In genomic region chr12:54021006-54021405, GRCh38 we compare ENCODE assay signal across 20 cellular contexts. TPM values are rescaled to one million over a fixed set of nuclear protein-coding genes. Genes with fewer than 3 reads are reported as not detected.
DNase-seq lines count a peak whose midpoint lies in the region; ATAC-seq and TF ChIP-seq lines count a peak whose summit lies in the region.
"Had no signal": no experiment of that assay in that cellular context is flagged by ENCODE, and none has a peak within 500 bp of the region (broad histone marks: within the 10 kb centered on the region; RNA-seq: fewer than 3 reads in every experiment).

No MANE protein-coding gene starts in this region.

- in situ Hi-C loops in transverse colon (cut with MboI; ENCODE audit: low pct_ligation_motif_present in 1 of 4, low pct_unique_long_range_greater_than_20kb in 1 of 4, low sequenced_read_pairs in 3 of 4): loop anchor here in 1 of 4 donors (10.0 kb wide), 1 partner anchor 174 kb away; no protein-coding TSS in a partner anchor

- H3K27ac ChIP-seq in SK-N-MC: peak overlapping the region; percentile 96
- peak overlapping the region; percentile 34 for H3K27ac ChIP-seq in hepatocyte
- no peak overlapping the region for H3K27ac ChIP-seq in transverse colon
- H3K27ac ChIP-seq: left lung, upper lobe of left lung had no signal

- H3K4me3 ChIP-seq in BE2C (ENCODE audit: low read depth, low read length) (peak overlapping the region; percentile 80), SK-N-MC (peak overlapping the region; percentile 95), hepatocyte (no peak overlapping the region), skeletal muscle satellite cell (ENCODE audit: low read length) (peak overlapping the region; percentile 86), transverse colon (no peak overlapping the region)
- H3K4me3 ChIP-seq: left lung, upper lobe of left lung had no signal

- no peaks in the 10 kb centered on the region for H3K9me3 ChIP-seq in BE2C
- H3K9me3 ChIP-seq in SK-N-MC (ENCODE audit: low read depth, low read length): no peaks in the 10 kb centered on the region
- no peaks in the 10 kb centered on the region for H3K9me3 ChIP-seq in hepatocyte (ENCODE audit: low read depth)
- H3K9me3 ChIP-seq in skeletal muscle satellite cell (replicated peaks; ENCODE audit: low read length): no peaks in the 10 kb centered on the region
- no peaks in the 10 kb centered on the region for H3K9me3 ChIP-seq in transverse colon
- H3K9me3 ChIP-seq: left lung, upper lobe of left lung had no signal

- H3K4me1 ChIP-seq in BE2C: peaks cover 35% of the 10 kb centered on the region
- peaks cover 18% of the 10 kb centered on the region for H3K4me1 ChIP-seq in hepatocyte (ENCODE audit: insufficient read depth)
- H3K4me1 ChIP-seq in skeletal muscle satellite cell (ENCODE audit: control insufficient read depth, insufficient read depth, low read length): peaks cover 65% of the 10 kb centered on the region
- peaks cover 12 to 32% (median 16%) of the 10 kb centered on the region in 4 donors for H3K4me1 ChIP-seq in transverse colon

- intact Hi-C loops in transverse colon (cut with DNase I; ENCODE audit: low total_unique reads): no loop called here

- no peak for TF ChIP-seq EP300 in transverse colon (IDR thresholded peaks at IDR 0.05; ENCODE audit: low read depth)

- 31% methylated on average over 17 of the region's 17 CpGs for WGBS in hepatocyte (ENCODE audit: low lambda C conversion rate, missing lambda C conversion rate)
- WGBS in transverse colon (ENCODE audit: low coverage in 1 of 2), 2 donors: 76 to 81% methylated on average over 6 to 17 of the region's 17 CpGs

- H3K36me3 ChIP-seq in BE2C (no peaks in the 10 kb centered on the region), SK-N-MC (ENCODE audit: insufficient read depth, low read length) (no peaks in the 10 kb centered on the region), hepatocyte (replicated peaks; ENCODE audit: insufficient read depth, low read depth) (no peaks in the 10 kb centered on the region), skeletal muscle satellite cell (ENCODE audit: insufficient read depth, low read length) (no peaks in the 10 kb centered on the region), transverse colon (no peaks in the 10 kb centered on the region)
- H3K36me3 ChIP-seq: left lung, upper lobe of left lung had no signal

- H3K4me2 ChIP-seq in hepatocyte: peak overlapping the region; percentile 90
- peak overlapping the region; percentile 94 for H3K4me2 ChIP-seq in skeletal muscle satellite cell (ENCODE audit: low read length)

- H3K27me3 ChIP-seq in BE2C (no peaks in the 10 kb centered on the region), hepatocyte (peaks cover 82% of the 10 kb centered on the region), skeletal muscle satellite cell (ENCODE audit: control insufficient read depth, insufficient read depth, low read length) (no peaks in the 10 kb centered on the region), transverse colon (peaks cover 100% of the 10 kb centered on the region)

- TF ChIP-seq CTCF in BE2C (IDR thresholded peaks at IDR 0.05; ENCODE audit: low read depth, low read length): no peak
- no peak for TF ChIP-seq CTCF in hepatocyte (IDR thresholded peaks at IDR 0.05; ENCODE audit: poor library complexity)
- no peak for TF ChIP-seq CTCF in transverse colon (IDR thresholded peaks at IDR 0.05)

- H3K9ac ChIP-seq in SK-N-MC (ENCODE audit: insufficient read length) (peak overlapping the region; percentile 99), skeletal muscle satellite cell (ENCODE audit: low read depth, low read length) (peak overlapping the region; percentile 96)

- DNase-seq in BE2C: no peak
- no peak for DNase-seq in SK-N-MC (ENCODE audit: low read depth, low spot score)
- DNase-seq in hepatocyte (ENCODE audit: low spot score): no peak
- DNase-seq in transverse colon: no peak
- no peak for DNase-seq in amniotic stem cell (lab: John Stamatoyannopoulos, UW)
- DNase-seq: CD8-positive, alpha-beta memory T cell; DMS79 treated with DMSO at 0.1 percent for 48 hours; foreskin fibroblast; NCI-H187 treated with DMSO at 0.1 percent for 48 hours; OCI-M1; stimulated activated CD4-positive, alpha-beta T cell treated with anti-CD3 and anti-CD28 coated beads, Interleukin-12 subunit alpha, Interleukin-12 subunit beta, amount 100 ng/mL, for 4 hours had no signal

- H4K20me1 ChIP-seq in hepatocyte (ENCODE audit: insufficient read depth, poor library complexity, severe bottlenecking): no peaks in the 10 kb centered on the region

- no peaks in the 10 kb centered on the region for H3K9me2 ChIP-seq in hepatocyte (replicated peaks; ENCODE audit: insufficient read depth)

- peaks cover 60% of the 10 kb centered on the region for H3K79me2 ChIP-seq in hepatocyte

- H2AFZ ChIP-seq in hepatocyte: no peak overlapping the region

- TF ChIP-seq POLR2A in transverse colon (IDR thresholded peaks at IDR 0.05): no peak

- no peak for ATAC-seq in HG03432 (IDR thresholded peaks at IDR 0.05; ENCODE audit: unreplicated experiment)
- ATAC-seq in GM21381 (IDR thresholded peaks at IDR 0.05; ENCODE audit: unreplicated experiment): no peak
- ATAC-seq: activated CD4-positive, CD25-positive, alpha-beta regulatory T cell treated with anti-CD3 and anti-CD28 coated beads, Interleukin-2, amount 50 U/mL, for 24 hours; HepG2; left lung; stimulated activated effector memory CD8-positive, alpha-beta T cell treated with anti-CD3 and anti-CD28 coated beads, Interleukin-12 subunit alpha, Interleukin-12 subunit beta, amount 100 ng/mL, for 72 hours had no signal

RNA-seq across cellular contexts. Expression of gene HOXC6, which starts 7.2 kb away (rescaled TPM):
- polyA plus RNA-seq in BE2C (2012; ENCODE audit: insufficient read depth, insufficient read length, low read depth): 45.2 TPM
- total RNA-seq in hepatocyte (2.6 and 4.5 TPM in 2 replicates), transverse colon (under 1 TPM in 1 of 4 donors, not detected in 3; 0.48 TPM)
- polyA plus RNA-seq in hepatocyte: 11.1 and 12.1 TPM in 2 replicates
- 2.5 and 4.6 TPM in 2 replicates for total RNA-seq in skeletal muscle satellite cell (2012; rRNA removed)
- total RNA-seq: CD8-positive, alpha-beta memory T cell; HepG2; T-helper 2 cell treated with Interferon-gamma antibody and Interleukin-4, amounts not matched to agents 100 ng/mL and 5 ng/mL, for 36 hours had no signal
- polyA plus RNA-seq: CD8-positive, alpha-beta memory T cell; HepG2 had no signal

RNA-seq across cellular contexts. Expression of gene HOXC5, which starts 11.8 kb away (rescaled TPM):
- 8.1 TPM for polyA plus RNA-seq in BE2C (2012; ENCODE audit: insufficient read depth, insufficient read length, low read depth)
- total RNA-seq in hepatocyte: 0.20 and 0.40 TPM in 2 replicates
- 0.18 and 1.1 TPM in 2 replicates for polyA plus RNA-seq in hepatocyte
- total RNA-seq in skeletal muscle satellite cell (2012; rRNA removed): 1.1 and 1.3 TPM in 2 replicates
- total RNA-seq in transverse colon: under 1 TPM in 2 of 4 donors, not detected in 2; 0.27 to 0.60 TPM
- total RNA-seq: CD8-positive, alpha-beta memory T cell; HepG2; T-helper 2 cell treated with Interferon-gamma antibody and Interleukin-4, amounts not matched to agents 100 ng/mL and 5 ng/mL, for 36 hours had no signal
- polyA plus RNA-seq: CD8-positive, alpha-beta memory T cell; HepG2 had no signal

RNA-seq across cellular contexts. Expression of gene HOXC8, which starts 12.2 kb away (rescaled TPM):
- polyA plus RNA-seq in BE2C (2012; ENCODE audit: insufficient read depth, insufficient read length, low read depth): 24.8 TPM
- 1.6 and 2.0 TPM in 2 replicates for total RNA-seq in hepatocyte
- 6.4 and 8.5 TPM in 2 replicates for polyA plus RNA-seq in hepatocyte
- 3.1 and 4.8 TPM in 2 replicates for total RNA-seq in skeletal muscle satellite cell (2012; rRNA removed)
- not detected for total RNA-seq in transverse colon
- total RNA-seq: CD8-positive, alpha-beta memory T cell; HepG2; T-helper 2 cell treated with Interferon-gamma antibody and Interleukin-4, amounts not matched to agents 100 ng/mL and 5 ng/mL, for 36 hours; upper lobe of left lung had no signal
- polyA plus RNA-seq: CD8-positive, alpha-beta memory T cell had no signal

RNA-seq across cellular contexts. Expression of gene HOXC9, which starts 21.0 kb away (rescaled TPM):
- polyA plus RNA-seq in BE2C (2012; ENCODE audit: insufficient read depth, insufficient read length, low read depth): 33.9 TPM
- total RNA-seq in hepatocyte (0.10 and 0.60 TPM in 2 replicates), transverse colon (not detected)
- 2.7 and 4.1 TPM in 2 replicates for polyA plus RNA-seq in hepatocyte
- total RNA-seq in skeletal muscle satellite cell (2012; rRNA removed): 4.1 and 7.6 TPM in 2 replicates
- total RNA-seq: CD8-positive, alpha-beta memory T cell; T-helper 2 cell treated with Interferon-gamma antibody and Interleukin-4, amounts not matched to agents 100 ng/mL and 5 ng/mL, for 36 hours had no signal
- polyA plus RNA-seq: CD8-positive, alpha-beta memory T cell had no signal

RNA-seq across cellular contexts. Expression of gene HOXC4, which starts 32.6 kb away (rescaled TPM):
- 43.8 TPM for polyA plus RNA-seq in BE2C (2012; ENCODE audit: insufficient read depth, insufficient read length, low read depth)
- total RNA-seq in hepatocyte: 1.5 and 2.1 TPM in 2 replicates
- polyA plus RNA-seq in hepatocyte: 4.4 and 4.8 TPM in 2 replicates
- 1.0 and 1.3 TPM in 2 replicates for total RNA-seq in skeletal muscle satellite cell (2012; rRNA removed)
- under 1 TPM in 2 of 4 donors, not detected in 2; 0.64 to 0.68 TPM for total RNA-seq in transverse colon
- total RNA-seq: HepG2; T-helper 2 cell treated with Interferon-gamma antibody and Interleukin-4, amounts not matched to agents 100 ng/mL and 5 ng/mL, for 36 hours had no signal
- polyA plus RNA-seq: HepG2 had no signal

Comparison
In these comparisons a context has a peak if more than half of its experiments do, and no peak if none do; other contexts are left out.
1. H3K4me3 ChIP-seq: peak in BE2C (single experiment), SK-N-MC (single experiment) and skeletal muscle satellite cell (single experiment); none in hepatocyte (single experiment) and transverse colon (0 of 4).
2. H3K27ac ChIP-seq: peak in SK-N-MC (single experiment) and hepatocyte (single experiment); none in transverse colon (0 of 4).